Comparison of ENCODE assay signal across 9 cellular contexts in the genomic region with DNA sequence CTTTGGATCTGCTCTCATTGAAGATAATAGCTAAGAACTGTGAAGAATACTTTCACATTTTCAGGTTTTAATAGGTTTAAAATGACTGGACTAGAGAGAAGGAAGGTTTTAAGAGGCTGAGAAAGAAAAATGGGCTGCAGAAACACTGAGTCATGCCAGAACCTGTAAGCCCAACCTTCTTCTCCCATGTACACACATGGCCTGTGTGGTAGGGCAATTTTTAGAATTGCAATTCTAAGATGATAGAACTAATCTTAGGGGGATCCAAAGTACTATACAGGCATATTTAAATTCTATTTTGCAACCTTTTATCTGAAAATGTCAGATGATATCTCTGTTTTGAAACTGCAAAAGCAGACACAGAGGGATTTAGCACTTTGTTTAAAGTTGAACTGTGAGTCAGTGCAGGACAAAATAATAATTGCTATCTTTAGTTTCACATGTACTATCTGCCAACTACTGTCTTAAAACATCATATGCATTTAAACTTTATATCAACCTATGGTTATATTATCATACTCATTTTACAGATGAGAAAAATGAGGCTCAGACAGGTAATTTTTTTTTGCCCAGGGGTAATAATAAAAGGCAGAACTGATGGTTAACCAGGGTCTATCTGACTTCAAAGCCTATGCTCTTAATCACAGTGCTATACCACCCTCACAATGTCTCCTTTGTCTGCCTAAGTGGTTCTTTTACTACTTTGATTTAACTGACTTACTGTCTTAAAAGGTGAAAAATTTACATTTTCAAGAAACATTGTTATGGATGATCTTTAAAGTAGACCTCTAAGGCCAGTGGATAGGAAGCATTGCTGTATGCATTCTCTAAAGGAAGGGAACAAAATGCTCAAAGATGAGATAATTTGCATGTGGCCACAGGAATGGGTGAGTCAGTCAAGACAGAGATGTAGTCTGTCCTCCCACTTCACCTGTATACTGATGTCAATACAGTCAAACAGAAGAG. TPM values are rescaled to one million over a fixed set of nuclear protein-coding genes. Genes with fewer than 3 reads are reported as not detected.
A peak's percentile ranks its signal among the peaks of the same experiment; 100 is the strongest.
DNase-seq lines count a peak whose midpoint lies in the region; ATAC-seq and TF ChIP-seq lines count a peak whose summit lies in the region.
"Had no signal": no experiment of that assay in that cellular context is flagged by ENCODE, and none has a peak within 500 bp of the region (broad histone marks: within the 10 kb centered on the region; RNA-seq: fewer than 3 reads in every experiment).

No MANE protein-coding gene starts in this region.

- TF ChIP-seq POLR2A in gastroesophageal sphincter (IDR thresholded peaks at IDR 0.05): no peak

- H3K27ac ChIP-seq in iPS-20b (ENCODE audit: low read length) (no peak overlapping the region), gastroesophageal sphincter (no peak overlapping the region)

- ATAC-seq in GM18870 (IDR thresholded peaks at IDR 0.05; ENCODE audit: unreplicated experiment) (peak; percentile 86), HG02571 (IDR thresholded peaks at IDR 0.05; ENCODE audit: unreplicated experiment) (peak; percentile 61), gastroesophageal sphincter (no peak)

- peak overlapping the region; percentile 58; the same call in 1 of the 2 replicates for H2AFZ ChIP-seq in Loucy (ENCODE audit: low read length)

- no peaks in the 10 kb centered on the region for H4K20me1 ChIP-seq in Loucy (ENCODE audit: insufficient read depth, low read length, poor library complexity, severe bottlenecking)

- H3K27me3 ChIP-seq in Loucy (ENCODE audit: insufficient read depth, low read length, poor library complexity, severe bottlenecking) (no peaks in the 10 kb centered on the region), iPS-20b (ENCODE audit: insufficient read depth, low read length) (no peaks in the 10 kb centered on the region), gastroesophageal sphincter (no peaks in the 10 kb centered on the region)

- H3K9ac ChIP-seq in Loucy (ENCODE audit: low read depth, low read length, poor library complexity, severe bottlenecking) (no peak overlapping the region), iPS-20b (ENCODE audit: low read depth, low read length) (no peak overlapping the region)

- no peaks in the 10 kb centered on the region for H3K79me2 ChIP-seq in Loucy (ENCODE audit: insufficient read depth, low read length)

- no peaks in the 10 kb centered on the region for H3F3A ChIP-seq in Loucy (ENCODE audit: low read depth)

- H3K36me3 ChIP-seq in Loucy (ENCODE audit: insufficient read depth, low read length) (no peaks in the 10 kb centered on the region), iPS-20b (ENCODE audit: insufficient read depth, low read depth, low read length) (no peaks in the 10 kb centered on the region), gastroesophageal sphincter (no peaks in the 10 kb centered on the region)

- DNase-seq in hypothalamus (lab: John Stamatoyannopoulos, UW) (no peak), pons (ENCODE audit: low spot score) (no peak), hepatic stellate cell (ENCODE audit: low spot score) (no peak)
- DNase-seq: NCI-H1694 had no signal

- H3K4me3 ChIP-seq in Loucy (ENCODE audit: low read length, poor library complexity, severe bottlenecking): no peak overlapping the region
- H3K4me3 ChIP-seq in iPS-20b (ENCODE audit: low read length): 0 out of 2 replicates have a peak overlapping the region, but pooled peaks have one; percentile 8
- H3K4me3 ChIP-seq in gastroesophageal sphincter: no peak overlapping the region

- H3K4me1 ChIP-seq in Loucy (ENCODE audit: insufficient read depth, low read length, poor library complexity, severe bottlenecking) (peaks cover 13% of the 10 kb centered on the region), iPS-20b (ENCODE audit: insufficient read depth, low read length) (peaks cover 50% of the 10 kb centered on the region), gastroesophageal sphincter (no peaks in the 10 kb centered on the region)

- no peak overlapping the region for H3K4me2 ChIP-seq in Loucy (ENCODE audit: low read depth, low read length, poor library complexity, severe bottlenecking)

- no peak for TF ChIP-seq EP300 in gastroesophageal sphincter (IDR thresholded peaks at IDR 0.05)

- no peak for TF ChIP-seq CTCF in Loucy (conservative IDR thresholded peaks at IDR 0.05; ENCODE audit: low read length)
- TF ChIP-seq CTCF in gastroesophageal sphincter (IDR thresholded peaks at IDR 0.05): no peak

- no peaks in the 10 kb centered on the region for H3K9me2 ChIP-seq in Loucy (replicated peaks; ENCODE audit: low read depth, low read length)

- H3K9me3 ChIP-seq in Loucy (ENCODE audit: insufficient read depth, low read depth, low read length): no peaks in the 10 kb centered on the region
- H3K9me3 ChIP-seq in iPS-20b (ENCODE audit: insufficient read depth, low read depth, low read length): no peaks in the 10 kb centered on the region
- H3K9me3 ChIP-seq in gastroesophageal sphincter: no peaks in the 10 kb centered on the region

RNA-seq across cellular contexts. Expression of a gene that starts 4.3 kb away (rescaled TPM):
- total RNA-seq in gastroesophageal sphincter: 10 to 100 TPM in 1 of 4 donors, under 1 TPM in 2, not detected in 1; 0.23 to 13.0 (median 0.31) TPM
